Comparison of ENCODE assay signal across 8 cellular contexts in the genomic region with DNA sequence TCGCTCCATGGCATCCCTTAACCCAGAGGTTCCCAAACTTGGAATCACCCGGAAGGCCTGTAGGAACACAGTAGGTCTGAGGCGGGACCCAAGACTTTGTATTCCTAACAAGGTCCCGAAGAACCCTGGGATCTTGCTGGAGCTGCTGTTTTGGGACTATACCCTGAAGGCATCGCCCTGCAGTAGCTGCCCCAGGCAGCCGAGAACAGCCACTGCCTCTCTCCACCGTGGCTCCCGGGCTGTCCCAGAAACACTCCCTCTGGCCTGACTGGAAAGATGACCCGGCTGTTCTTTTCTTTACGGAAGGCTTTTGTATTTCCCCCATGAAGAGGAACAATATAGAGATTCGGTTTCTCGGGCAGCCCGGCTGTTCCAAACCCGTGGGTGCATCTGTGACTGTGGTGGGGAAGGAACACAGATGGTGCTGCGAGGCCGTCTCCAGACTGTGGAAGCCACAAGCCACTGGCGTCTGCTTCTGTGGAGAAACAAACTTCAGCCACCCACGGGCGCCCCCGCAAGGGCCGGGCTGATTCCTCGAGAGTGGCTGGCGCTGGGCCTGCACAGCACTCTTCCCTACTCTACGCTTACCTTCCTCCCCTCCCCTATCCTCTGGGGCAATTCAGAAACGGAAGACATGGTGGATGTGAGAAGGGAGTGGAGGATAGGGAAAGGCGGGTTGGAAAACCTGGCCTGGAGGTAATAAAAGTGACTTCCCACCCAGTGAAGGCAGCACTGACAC. TPM values are rescaled to one million over a fixed set of nuclear protein-coding genes. Genes with fewer than 3 reads are reported as not detected.
DNase-seq lines count a peak whose midpoint lies in the region.

No MANE protein-coding gene starts in this region.

- H2AK5ac ChIP-seq in trophoblast cell (ENCODE audit: low read length) = no peak overlapping the region

- H2BK120ac ChIP-seq in trophoblast cell (ENCODE audit: insufficient read depth, low read length, poor library complexity) = peak overlapping the region; percentile 34

- peak overlapping the region; percentile 72 for H2AFZ ChIP-seq in trophoblast cell (ENCODE audit: insufficient read depth, low read length, poor library complexity)

- DNase-seq in GDM1 (lab: John Stamatoyannopoulos, UW) = peak; percentile 73
- DNase-seq in NCI-H524 treated with DMSO at 0.1 percent for 48 hours (lab: John Stamatoyannopoulos, UW) = peak; percentile 30
- peak; percentile 17 for DNase-seq in foreskin melanocyte
- DNase-seq in trophoblast cell = peak in 1 of 2 donors; percentile 29
- DNase-seq in NCI-H1048 (lab: John Stamatoyannopoulos, UW) = no peak
- no peak for DNase-seq in RPMI8226
- DNase-seq in NK-92 treated with Interleukin-12 subunit alpha and Interleukin-12 subunit beta, amount 100 ng/mL, for 24 hours (lab: John Stamatoyannopoulos, UW) = no peak
- DNase-seq in NOMO-1 treated with DMSO at 0.1 percent for 48 hours (lab: John Stamatoyannopoulos, UW; ENCODE audit: unreplicated experiment) = no peak

- no peaks in the 10 kb centered on the region for H3K79me2 ChIP-seq in trophoblast cell (ENCODE audit: control insufficient read depth, insufficient read depth, low read length, poor library complexity)

- peak overlapping the region; percentile 58 for H3K18ac ChIP-seq in trophoblast cell (ENCODE audit: low read length)

- H3K4me3 ChIP-seq in trophoblast cell (ENCODE audit: low read depth, low read length) = no peak overlapping the region

- H3K79me1 ChIP-seq in trophoblast cell (ENCODE audit: low read length) = no peaks in the 10 kb centered on the region

- peaks cover 2% of the 10 kb centered on the region for H3K9me3 ChIP-seq in trophoblast cell (ENCODE audit: insufficient read depth, low read depth, low read length)

- no peak overlapping the region for H3K23ac ChIP-seq in trophoblast cell (ENCODE audit: low read length)

- no peak overlapping the region for H2BK12ac ChIP-seq in trophoblast cell (ENCODE audit: low read length)

- peak overlapping the region; percentile 68 for H4K12ac ChIP-seq in trophoblast cell (ENCODE audit: low read depth, low read length)

- no peak overlapping the region for H4K91ac ChIP-seq in trophoblast cell (ENCODE audit: low read depth, low read length)

- no peak overlapping the region for H3K9ac ChIP-seq in trophoblast cell (ENCODE audit: low read length)

- no peaks in the 10 kb centered on the region for H3K36me3 ChIP-seq in trophoblast cell (ENCODE audit: control insufficient read depth in 1 of 2, insufficient read depth in 2 of 2, low read length in 2 of 2)

- peaks cover 7 to 9% of the 10 kb centered on the region in 2 experiments for H3K4me1 ChIP-seq in trophoblast cell (ENCODE audit: control insufficient read depth in 1 of 2, insufficient read depth in 2 of 2, low read length in 2 of 2)

- H3K27ac ChIP-seq in trophoblast cell (ENCODE audit: low read depth, low read length) = no peak overlapping the region

- H3K27me3 ChIP-seq in trophoblast cell (ENCODE audit: insufficient read depth, low read length) = no peaks in the 10 kb centered on the region

- H4K8ac ChIP-seq in trophoblast cell (ENCODE audit: low read depth, low read length) = peak overlapping the region; percentile 64

- no peak overlapping the region for H2BK5ac ChIP-seq in trophoblast cell (ENCODE audit: low read depth, low read length, poor library complexity)

- WGBS in trophoblast cell (ENCODE audit: extremely low coverage, insufficient coverage, insufficient read length) = no CpG with 5 or more reads among the region's 26 CpGs

- H3K4me2 ChIP-seq in trophoblast cell (ENCODE audit: low read length) = peak overlapping the region; percentile 11

- H3K4ac ChIP-seq in trophoblast cell (ENCODE audit: low read depth, low read length) = peak overlapping the region; percentile 22

- no peak overlapping the region for H3K14ac ChIP-seq in trophoblast cell (ENCODE audit: low read length)

RNA-seq across cellular contexts. Expression of a gene that starts 33.8 kb away (rescaled TPM):
- 2.9 and 3.1 TPM in 2 replicates for polyA plus RNA-seq in trophoblast cell (2013)

RNA-seq across cellular contexts. Expression of a gene that starts 58.5 kb away (rescaled TPM):
- polyA plus RNA-seq in trophoblast cell (2013) = 5.9 and 6.0 TPM in 2 replicates

Comparison
In these comparisons a context has a peak if more than half of its experiments do, and no peak if none do; other contexts are left out.
1. DNase-seq: peak in GDM1 (single experiment), NCI-H524 treated with DMSO at 0.1 percent for 48 hours (single experiment) and foreskin melanocyte (single experiment); none in NCI-H1048 (single experiment), RPMI8226 (single experiment), NK-92 treated with Interleukin-12 subunit alpha and Interleukin-12 subunit beta, amount 100 ng/mL, for 24 hours (single experiment) and NOMO-1 treated with DMSO at 0.1 percent for 48 hours (single experiment).